ENCODE assay signal across 22 cellular contexts in genomic region chr1:116694524-116694923, GRCh38. TPM values are rescaled to one million over a fixed set of nuclear protein-coding genes. Genes with fewer than 3 reads are reported as not detected.
A peak's percentile ranks its signal among the peaks of the same experiment; 100 is the strongest.
DNase-seq lines count a peak whose midpoint lies in the region; ATAC-seq and TF ChIP-seq lines count a peak whose summit lies in the region.
"Had no signal": no experiment of that assay in that cellular context is flagged by ENCODE, and none has a peak within 500 bp of the region (broad histone marks: within the 10 kb centered on the region; RNA-seq: fewer than 3 reads in every experiment).

No MANE protein-coding gene starts in this region.

- ATAC-seq in mucosa of descending colon: peak; percentile 54
- ATAC-seq in GM21390 (IDR thresholded peaks at IDR 0.05; ENCODE audit: unreplicated experiment): no peak
- ATAC-seq: right lobe of liver; stimulated activated naive CD8-positive, alpha-beta T cell treated with anti-CD3 and anti-CD28 coated beads, Interleukin-15, amount 100 ng/mL, for 72 hours had no signal

- CTCF ChIA-PET in RWPE1 (lab: Yijun Ruan, JAX): interaction anchor here (0.8 kb wide), 1 partner anchor 27 kb away, joined by 3 read pairs; no protein-coding TSS in a partner anchor

- H3K9me2 ChIP-seq in GM23248 (ENCODE audit: insufficient read depth): no peaks in the 10 kb centered on the region
- no peaks in the 10 kb centered on the region for H3K9me2 ChIP-seq in Karpas-422 (replicated peaks; ENCODE audit: insufficient read depth, low read length)

- no peak overlapping the region for H3K4me3 ChIP-seq in GM23248
- no peak overlapping the region for H3K4me3 ChIP-seq in mucosa of descending colon
- H3K4me3 ChIP-seq in Karpas-422 (ENCODE audit: low read length): no peak overlapping the region
- H3K4me3 ChIP-seq: ascending aorta, dorsolateral prefrontal cortex, lung, right lobe of liver, tibial nerve had no signal

- H3K79me2 ChIP-seq in GM23248 (ENCODE audit: insufficient read depth) (no peaks in the 10 kb centered on the region), Karpas-422 (ENCODE audit: low read length) (no peaks in the 10 kb centered on the region)

- H3K27me3 ChIP-seq in GM23248 (replicated peaks; ENCODE audit: insufficient read depth) (0 out of 2 replicates have a peak, but pooled peaks cover 2% of the 10 kb centered on the region), Karpas-422 (ENCODE audit: low read length) (no peaks in the 10 kb centered on the region)
- H3K27me3 ChIP-seq: ascending aorta, right lobe of liver, tibial nerve had no signal

- DNase-seq in GM23248 (peak; percentile 60), RWPE1 (ENCODE audit: low spot score) (no peak), epithelial cell of prostate (ENCODE audit: low read depth, low spot score) (no peak), mucosa of descending colon (no peak), NCI-H2107 (lab: John Stamatoyannopoulos, UW) (no peak), kidney tubule cell (ENCODE audit: low spot score) (no peak), Karpas-422 (no peak)
- DNase-seq: activated CD4-positive, alpha-beta T cell treated with anti-CD3 and anti-CD28 coated beads, Interleukin-2, amount 50 U/mL, for 1 hour; activated naive CD4-positive, alpha-beta T cell treated with anti-CD3 and anti-CD28 coated beads, Interleukin-2, amount 50 U/mL, for 16 hours; dorsolateral prefrontal cortex; NCI-H1105 treated with DMSO at 0.1 percent for 48 hours; NCI-H2081 treated with DMSO at 0.1 percent for 48 hours; right lobe of liver; stimulated activated naive CD8-positive, alpha-beta T cell treated with anti-CD3 and anti-CD28 coated beads, Interleukin-15, amount 100 ng/mL, for 72 hours; T-helper 9 cell had no signal

- H4K20me1 ChIP-seq in GM23248 (ENCODE audit: insufficient read depth) (no peaks in the 10 kb centered on the region), Karpas-422 (ENCODE audit: insufficient read depth, low read depth, low read length) (no peaks in the 10 kb centered on the region)

- H3K9ac ChIP-seq in GM23248: no peak overlapping the region
- H3K9ac ChIP-seq in Karpas-422 (ENCODE audit: low read length): no peak overlapping the region

- WGBS in GM23248 (ENCODE audit: low coverage in 1 of 2, low lambda C conversion rate in 2 of 2, missing lambda C conversion rate in 2 of 2), 2 experiments: 70 to 77% methylated on average over 3 of the region's 3 CpGs

- H3K4me2 ChIP-seq in GM23248 (ENCODE audit: unreplicated experiment): no peak overlapping the region
- H3K4me2 ChIP-seq in Karpas-422 (ENCODE audit: low read depth, low read length, poor library complexity, severe bottlenecking): no peak overlapping the region

- no peaks in the 10 kb centered on the region for H3K9me3 ChIP-seq in GM23248 (ENCODE audit: low read depth)
- no peaks in the 10 kb centered on the region for H3K9me3 ChIP-seq in mucosa of descending colon
- no peaks in the 10 kb centered on the region for H3K9me3 ChIP-seq in Karpas-422 (ENCODE audit: low read length)
- H3K9me3 ChIP-seq: ascending aorta, right lobe of liver, tibial nerve had no signal

- intact Hi-C loops in mucosa of descending colon (cut with DNase I, micrococcal nuclease): no loop called here

- no peaks in the 10 kb centered on the region for H3K36me3 ChIP-seq in GM23248 (ENCODE audit: low read depth)
- H3K36me3 ChIP-seq in mucosa of descending colon (ENCODE audit: low read depth): no peaks in the 10 kb centered on the region
- no peaks in the 10 kb centered on the region for H3K36me3 ChIP-seq in Karpas-422 (ENCODE audit: insufficient read depth, low read length)
- H3K36me3 ChIP-seq: ascending aorta, right lobe of liver, tibial nerve had no signal

- H3K27ac ChIP-seq in GM23248 (peak overlapping the region; percentile 56), RWPE1 (peak overlapping the region; percentile 96), epithelial cell of prostate (peak overlapping the region; percentile 80), Karpas-422 (ENCODE audit: low read length) (no peak overlapping the region)
- H3K27ac ChIP-seq: ascending aorta, dorsolateral prefrontal cortex, right lobe of liver had no signal

- in situ Hi-C loops in GM23248 (cut with MboI): no loop called here

- H2AFZ ChIP-seq in GM23248: no peak overlapping the region
- H2AFZ ChIP-seq in Karpas-422 (ENCODE audit: low read length): no peak overlapping the region

- H3K4me1 ChIP-seq in GM23248 (ENCODE audit: insufficient read depth): peaks cover 13% of the 10 kb centered on the region
- no peaks in the 10 kb centered on the region for H3K4me1 ChIP-seq in mucosa of descending colon (ENCODE audit: low read depth)
- H3K4me1 ChIP-seq in Karpas-422 (ENCODE audit: low read length): no peaks in the 10 kb centered on the region
- H3K4me1 ChIP-seq: ascending aorta, right lobe of liver had no signal

- POLR2A ChIA-PET in RWPE1 (lab: Yijun Ruan, JAX; ENCODE audit: low non-redundant PET): no interaction called here

- H3F3A ChIP-seq in GM23248 (ENCODE audit: insufficient read depth): 0 out of 2 replicates have a peak, but pooled peaks cover 6% of the 10 kb centered on the region

- TF ChIP-seq CTCF in RWPE1 (conservative IDR thresholded peaks at IDR 0.05; ENCODE audit: low read depth): no peak
- TF ChIP-seq CTCF in mucosa of descending colon (IDR thresholded peaks at IDR 0.05): no peak

RNA-seq across cellular contexts. Expression of gene IGSF3, which starts 27.0 kb away (rescaled TPM):
- total RNA-seq in GM23248 (2014; rRNA removed; shearing (Covaris generic)): 0.22 and 0.51 TPM in 2 replicates
- polyA plus RNA-seq in GM23248 (2016; fragmentation: Nextera tagmentation; extraction: Ambion mirVana): 0.08 and 0.34 TPM in 2 replicates
- 10 to 100 TPM; 20.9 to 35.4 (median 27.4) TPM for total RNA-seq in mucosa of descending colon
- total RNA-seq in Karpas-422 (2014; rRNA removed; shearing (Covaris generic); ENCODE audit: low replicate concordance): not detected in 2 replicates

RNA-seq across cellular contexts. Expression of gene CD2, which starts 59.7 kb away (rescaled TPM):
- total RNA-seq in GM23248 (2014; rRNA removed; shearing (Covaris generic)): not detected in 2 replicates
- polyA plus RNA-seq in GM23248 (2016; fragmentation: Nextera tagmentation; extraction: Ambion mirVana): not detected in 2 replicates
- total RNA-seq in mucosa of descending colon: 1 to 10 TPM; 4.1 to 7.7 (median 5.4) TPM
- not detected in 2 replicates for total RNA-seq in Karpas-422 (2014; rRNA removed; shearing (Covaris generic); ENCODE audit: low replicate concordance)
- total RNA-seq: ascending aorta, endothelial cell of umbilical vein, NCI-H460, neural crest cell had no signal
- polyA plus RNA-seq: endothelial cell of umbilical vein had no signal

Comparison
In these comparisons a context has a peak if more than half of its experiments do, and no peak if none do; other contexts are left out.
1. RNA of gene IGSF3, which starts 27.0 kb away (total RNA-seq): 20.9 to 35.4 TPM in mucosa of descending colon; 0.22 to 0.51 TPM in GM23248 and not detected in Karpas-422; every median in the first group is over 10 times any median in the second.